In genomic region chr12:67649165-67650126, GRCh38 we compare ENCODE assay signal across 8 cellular contexts. TPM values are rescaled to one million over a fixed set of nuclear protein-coding genes. Genes with fewer than 3 reads are reported as not detected.
DNase-seq lines count a peak whose midpoint lies in the region; ATAC-seq and TF ChIP-seq lines count a peak whose summit lies in the region.

No MANE protein-coding gene starts in this region.

- peaks cover 45% of the 10 kb centered on the region for H3K36me3 Mint-ChIP-seq in CD4-positive, alpha-beta T cell (ENCODE audit: low read depth)
- peaks cover 5% of the 10 kb centered on the region for H3K36me3 Mint-ChIP-seq in mesothelial cell of epicardium

- H3K27ac Mint-ChIP-seq in CD4-positive, alpha-beta T cell: peak overlapping the region; percentile 94
- peak overlapping the region; percentile 92 for H3K27ac Mint-ChIP-seq in mesothelial cell of epicardium

- CTCF ChIA-PET in CD4-positive, alpha-beta T cell (lab: Charles Lee): interaction anchor here (1.3 to 4.5 kb wide), 4 partner anchors 12 to 59 kb away, joined by 4 to 29 read pairs (median 4); no protein-coding TSS in a partner anchor

- peak overlapping the region; percentile 95 for H3K4me3 Mint-ChIP-seq in CD4-positive, alpha-beta T cell
- H3K4me3 Mint-ChIP-seq in mesothelial cell of epicardium: peak overlapping the region; percentile 90

- intact Hi-C loops in CD4-positive, alpha-beta T cell (cut with DNase I, micrococcal nuclease): loop anchor here (2.0 to 5.0 kb wide), 9 partner anchors 49 to 382 kb away; partner anchors contain the start of gene CAND1 (in 2 of the 2)
- intact Hi-C loops in stomach (cut with DNase I; ENCODE audit: low total_unique reads): loop anchor here (10.0 kb wide), 1 partner anchor 295 kb away; no protein-coding TSS in a partner anchor

- no peak for TF ChIP-seq EP300 in stomach (IDR thresholded peaks at IDR 0.05)

- H3K4me1 Mint-ChIP-seq in CD4-positive, alpha-beta T cell (ENCODE audit: low read depth): peaks cover 48% of the 10 kb centered on the region
- H3K4me1 Mint-ChIP-seq in mesothelial cell of epicardium: peaks cover 31% of the 10 kb centered on the region

- WGBS in stomach, 5 donors: 0 to 1% (median 0%) methylated on average over 42 to 112 of the region's 112 CpGs

- peak; percentile 14 to 56 (median 28) for DNase-seq in CD4-positive, alpha-beta T cell
- DNase-seq in activated CD4-positive, alpha-beta T cell treated with anti-CD3 and anti-CD28 coated beads for 4 hours: peak; percentile 41 to 43
- DNase-seq in ecto neural progenitor cell (ENCODE audit: low spot score): peak; percentile 68
- peak; percentile 26 to 51 for DNase-seq in mesothelial cell of epicardium (ENCODE audit: low spot score in 2 of 2, unreplicated experiment in 2 of 2)
- DNase-seq in stomach: peak; percentile 43
- no peak for DNase-seq in T1000 (lab: John Stamatoyannopoulos, UW)

- TF ChIP-seq POLR2A in stomach (IDR thresholded peaks at IDR 0.05): no peak

- H3K27ac ChIP-seq in CD4-positive, alpha-beta T cell (ENCODE audit: low read depth, low read length): peak overlapping the region; percentile 85
- peak overlapping the region; percentile 91 to 99 (median 98) for H3K27ac ChIP-seq in stomach

- no peak for TF ChIP-seq CTCF in CD4-positive, alpha-beta T cell (IDR thresholded peaks at IDR 0.05)
- TF ChIP-seq CTCF in mesothelial cell of epicardium (IDR thresholded peaks at IDR 0.05; ENCODE audit: unreplicated experiment): no peak
- TF ChIP-seq CTCF in stomach (IDR thresholded peaks at IDR 0.05): no peak

- ATAC-seq in CD4-positive, alpha-beta T cell (ENCODE audit: poor library complexity): peak; percentile 13
- ATAC-seq in GM19438 (IDR thresholded peaks at IDR 0.05; ENCODE audit: low read depth, unreplicated experiment) (peak; percentile 20), HG03520 (IDR thresholded peaks at IDR 0.05; ENCODE audit: unreplicated experiment) (peak; percentile 7)

- peaks cover 25 to 57% (median 40%) of the 10 kb centered on the region in 4 donors for H3K4me1 ChIP-seq in stomach

- H3K9me3 Mint-ChIP-seq in CD4-positive, alpha-beta T cell: no peaks in the 10 kb centered on the region
- no peaks in the 10 kb centered on the region for H3K9me3 Mint-ChIP-seq in mesothelial cell of epicardium

- peak overlapping the region; percentile 73 to 98 (median 98) for H3K4me3 ChIP-seq in stomach

- POLR2A ChIA-PET in CD4-positive, alpha-beta T cell (lab: Charles Lee): interaction anchor here (0.7 to 10.3 kb wide), 33 partner anchors 8 to 961 kb away, joined by 3 to 275 read pairs (median 7); partner anchors contain the start of genes CAND1 and RAP1B

- no peaks in the 10 kb centered on the region for H3K27me3 Mint-ChIP-seq in CD4-positive, alpha-beta T cell
- no peaks in the 10 kb centered on the region for H3K27me3 Mint-ChIP-seq in mesothelial cell of epicardium (ENCODE audit: low read depth)

- H3K9me3 ChIP-seq in CD4-positive, alpha-beta T cell (ENCODE audit: control insufficient read depth, low read length): no peaks in the 10 kb centered on the region
- no peaks in the 10 kb centered on the region for H3K9me3 ChIP-seq in stomach

- no peaks in the 10 kb centered on the region for H3K36me3 ChIP-seq in stomach

- no peaks in the 10 kb centered on the region for H3K27me3 ChIP-seq in CD4-positive, alpha-beta T cell (ENCODE audit: control insufficient read depth, insufficient read depth, low read length)
- H3K27me3 ChIP-seq in stomach: no peaks in the 10 kb centered on the region

RNA-seq across cellular contexts. Expression of gene DYRK2, which starts 0.9 kb away (rescaled TPM):
- 100 to 1,000 TPM; 123 to 135 TPM for total RNA-seq in CD4-positive, alpha-beta T cell
- 53.7 to 54.6 TPM (median 53.7 TPM) in 3 replicates for total RNA-seq in mesothelial cell of epicardium
- total RNA-seq in stomach: 10 to 100 TPM; 13.4 to 43.9 (median 27.1) TPM
- 1 to 10 TPM; 3.3 to 8.9 (median 3.5) TPM for polyA plus RNA-seq in stomach
